Comparison of ENCODE assay signal across 8 cellular contexts in genomic region chr19:4352701-4353121, GRCh38. TPM values are rescaled to one million over a fixed set of nuclear protein-coding genes. Genes with fewer than 3 reads are reported as not detected.
DNase-seq lines count a peak whose midpoint lies in the region; FAIRE-seq and TF ChIP-seq lines count a peak whose summit lies in the region.

No MANE protein-coding gene starts in this region.

- no peak overlapping the region for H3K27ac ChIP-seq in KMS-11

- no peak overlapping the region for H3K4me3 Mint-ChIP-seq in immature natural killer cell

- in situ Hi-C loops in astrocyte of the spinal cord (cut with HindIII; ENCODE audit: low sequenced_read_pairs) = no loop called here

- H3K27me3 ChIP-seq in KMS-11 (ENCODE audit: insufficient read depth, low read depth) = no peaks in the 10 kb centered on the region

- no peaks in the 10 kb centered on the region for H3K4me1 ChIP-seq in KMS-11 (ENCODE audit: low read depth, poor library complexity, severe bottlenecking)

- H3K4me3 ChIP-seq in KMS-11 (IDR thresholded peaks at IDR 0.05; ENCODE audit: insufficient read depth, low read depth, low read length) = no peak overlapping the region
- no peak overlapping the region for H3K4me3 ChIP-seq in astrocyte of the spinal cord (ENCODE audit: low read depth, low read length)

- H3K4me2 ChIP-seq in KMS-11 = no peak overlapping the region

- DNase-seq in COLO668 (lab: John Stamatoyannopoulos, UW; ENCODE audit: unreplicated experiment) = peak; percentile 32
- peak; percentile 36 for DNase-seq in SW480 (ENCODE audit: low spot score)
- peak; percentile 60 for DNase-seq in astrocyte of the spinal cord (ENCODE audit: low read depth, low spot score)
- DNase-seq in immature natural killer cell = peak; percentile 58 to 66 (median 66)
- peak; percentile 71 for DNase-seq in stimulated activated CD4-positive, alpha-beta T cell treated with anti-CD3 and anti-CD28 coated beads, Interleukin-4, amount 100 ng/mL, for 24 hours
- DNase-seq in HTR-8/SVneo (ENCODE audit: insufficient read length, low spot score) = no peak
- no peak for DNase-seq in NCI-H1930 (lab: John Stamatoyannopoulos, UW)

- H3K4me1 Mint-ChIP-seq in immature natural killer cell = peaks cover 24 to 27% of the 10 kb centered on the region in 2 donors

- no peak overlapping the region for H3K9ac ChIP-seq in KMS-11

- no peak for FAIRE-seq in HTR-8/SVneo (lab: Jason Lieb, UNC)

- H3K79me2 ChIP-seq in KMS-11 (ENCODE audit: insufficient read depth, low read depth) = no peaks in the 10 kb centered on the region

- H3K9me3 Mint-ChIP-seq in immature natural killer cell = no peaks in the 10 kb centered on the region

- peak; percentile 79 for TF ChIP-seq CTCF in KMS-11 (conservative IDR thresholded peaks at IDR 0.05; ENCODE audit: low read depth, low read length)
- TF ChIP-seq CTCF in astrocyte of the spinal cord (IDR thresholded peaks at IDR 0.05; ENCODE audit: low read depth, low read length) = peak; percentile 88

- H3K36me3 Mint-ChIP-seq in immature natural killer cell = no peaks in the 10 kb centered on the region

- H3K27me3 Mint-ChIP-seq in immature natural killer cell (ENCODE audit: low read depth in 3 of 3) = peaks cover 2 to 4% (median 2%) of the 10 kb centered on the region in 3 donors

- H2AFZ ChIP-seq in KMS-11 (ENCODE audit: low read depth) = no peak overlapping the region

- no peaks in the 10 kb centered on the region for H4K20me1 ChIP-seq in KMS-11 (ENCODE audit: insufficient read depth)

- H3K27ac Mint-ChIP-seq in immature natural killer cell = peak overlapping the region in 2 of 6 donors; percentile 45 to 75

- no peaks in the 10 kb centered on the region for H3K36me3 ChIP-seq in KMS-11 (ENCODE audit: insufficient read depth)

RNA-seq across cellular contexts. Expression of gene MPND, which starts 9.3 kb away (rescaled TPM):
- 10 to 100 TPM in 2 of 3 donors, 1 to 10 TPM in 1; 9.0 to 13.4 (median 11.3) TPM for polyA plus RNA-seq in immature natural killer cell

RNA-seq across cellular contexts. Expression of gene STAP2, which starts 14.1 kb away (rescaled TPM):
- 1 to 10 TPM in 1 of 3 donors, under 1 TPM in 1, not detected in 1; 0.89 to 4.2 TPM for polyA plus RNA-seq in immature natural killer cell

RNA-seq across cellular contexts. Expression of gene SH3GL1, which starts 47.6 kb away (rescaled TPM):
- 10 to 100 TPM; 13.8 to 24.6 (median 18.4) TPM for polyA plus RNA-seq in immature natural killer cell

RNA-seq across cellular contexts. Expression of gene FSD1, which starts 48.3 kb away (rescaled TPM):
- polyA plus RNA-seq in immature natural killer cell = 10 to 100 TPM; 10.1 to 23.8 (median 12.8) TPM

RNA-seq across cellular contexts. Expression of gene CHAF1A, which starts 49.7 kb away (rescaled TPM):
- polyA plus RNA-seq in immature natural killer cell = 1 to 10 TPM; 1.5 to 8.5 (median 2.9) TPM

Comparison
In these comparisons a context has a peak if more than half of its experiments do, and no peak if none do; other contexts are left out.
1. DNase-seq: peak in COLO668 (single experiment), SW480 (single experiment), astrocyte of the spinal cord (single experiment), immature natural killer cell (3 of 3) and stimulated activated CD4-positive, alpha-beta T cell treated with anti-CD3 and anti-CD28 coated beads, Interleukin-4, amount 100 ng/mL, for 24 hours (single experiment); none in HTR-8/SVneo (single experiment) and NCI-H1930 (0 of 2).